13 cellular contexts compared by ENCODE assay signal in the genomic region with DNA sequence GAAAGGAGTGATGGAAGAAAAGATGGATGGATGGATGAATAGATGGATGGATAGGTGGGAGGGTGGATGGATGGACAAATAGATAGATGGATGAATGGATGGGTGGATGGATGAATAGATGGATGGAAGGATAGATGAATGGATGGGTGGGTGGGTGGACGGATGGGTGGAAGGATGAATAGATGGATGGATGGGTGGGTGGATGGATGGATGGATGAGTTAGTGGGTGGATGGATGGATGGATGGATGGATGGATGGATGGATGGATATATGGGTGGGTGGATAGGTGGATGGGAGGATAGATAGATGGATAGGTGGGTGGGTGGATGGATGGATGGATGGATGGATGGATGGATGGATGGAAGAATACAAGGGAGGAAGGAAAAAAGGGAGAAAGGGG.
DNase-seq lines count a peak whose midpoint lies in the region; ATAC-seq and TF ChIP-seq lines count a peak whose summit lies in the region.
"Had no signal": no experiment of that assay in that cellular context is flagged by ENCODE, and none has a peak within 500 bp of the region (broad histone marks: within the 10 kb centered on the region; RNA-seq: fewer than 3 reads in every experiment).

No MANE protein-coding gene starts in this region.

- H3K9me3 ChIP-seq in breast epithelium (no peaks in the 10 kb centered on the region), HEK293 (ENCODE audit: control insufficient read depth, insufficient read depth, low read depth, low read length) (no peaks in the 10 kb centered on the region)
- H3K9me3 ChIP-seq: HAP-1 had no signal

- H3K4me1 ChIP-seq in breast epithelium (no peaks in the 10 kb centered on the region), HEK293 (ENCODE audit: control insufficient read depth, insufficient read depth, low read length) (peaks cover 29% of the 10 kb centered on the region)
- H3K4me1 ChIP-seq: HAP-1 had no signal

- H3K27me3 ChIP-seq in breast epithelium: no peaks in the 10 kb centered on the region

- H3K36me3 Mint-ChIP-seq in MCF 10A (ENCODE audit: insufficient read depth, unreplicated experiment): peaks cover 6% of the 10 kb centered on the region
- peaks cover 8% of the 10 kb centered on the region for H3K36me3 Mint-ChIP-seq in central memory CD8-positive, alpha-beta T cell (ENCODE audit: insufficient read depth)

- no peak overlapping the region for H3K4me3 ChIP-seq in breast epithelium
- no peak overlapping the region for H3K4me3 ChIP-seq in HEK293 (ENCODE audit: low read depth, low read length)
- H3K4me3 ChIP-seq: HAP-1 had no signal

- H3K9me3 Mint-ChIP-seq in MCF 10A (ENCODE audit: unreplicated experiment): no peaks in the 10 kb centered on the region
- H3K9me3 Mint-ChIP-seq in central memory CD8-positive, alpha-beta T cell: peaks cover 6% of the 10 kb centered on the region
- H3K9me3 Mint-ChIP-seq: CD4-positive, alpha-beta memory T cell had no signal

- H3K27me3 Mint-ChIP-seq in MCF 10A (ENCODE audit: insufficient read depth, unreplicated experiment): no peaks in the 10 kb centered on the region
- no peaks in the 10 kb centered on the region for H3K27me3 Mint-ChIP-seq in central memory CD8-positive, alpha-beta T cell
- H3K27me3 Mint-ChIP-seq: CD4-positive, alpha-beta memory T cell had no signal

- no peak for TF ChIP-seq POLR2A in breast epithelium (IDR thresholded peaks at IDR 0.05)

- TF ChIP-seq CTCF in MCF 10A (IDR thresholded peaks at IDR 0.05; ENCODE audit: unreplicated experiment): no peak
- no peak for TF ChIP-seq CTCF in breast epithelium (IDR thresholded peaks at IDR 0.05)
- TF ChIP-seq CTCF in HEK293 (tag by site-specific recombination; IDR thresholded peaks at IDR 0.05): no peak

- peak overlapping the region; percentile 22 for H3K27ac Mint-ChIP-seq in MCF 10A (ENCODE audit: low read depth, unreplicated experiment)
- H3K27ac Mint-ChIP-seq in central memory CD8-positive, alpha-beta T cell (ENCODE audit: low read depth): peak overlapping the region; percentile 63

- no peak for ATAC-seq in central memory CD8-positive, alpha-beta T cell (replicated peaks; ENCODE audit: extremely low read depth, poor library complexity, severe bottlenecking)
- no peak for ATAC-seq in HG03108 (IDR thresholded peaks at IDR 0.05; ENCODE audit: unreplicated experiment)

- CTCF ChIA-PET in MCF 10A (lab: Yijun Ruan, JAX) (no interaction called here), HEK293 (lab: Yijun Ruan, JAX) (no interaction called here)

- H3K36me3 ChIP-seq in breast epithelium (no peaks in the 10 kb centered on the region), HEK293 (ENCODE audit: control insufficient read depth in 2 of 2, insufficient read depth in 1 of 2, low read length in 2 of 2) (no peaks in the 10 kb centered on the region; a peak in 1 of 3 replicates)
- H3K36me3 ChIP-seq: HAP-1 had no signal

- H3K4me3 Mint-ChIP-seq in MCF 10A (ENCODE audit: unreplicated experiment): no peak overlapping the region
- H3K4me3 Mint-ChIP-seq in central memory CD8-positive, alpha-beta T cell: no peak overlapping the region
- H3K4me3 Mint-ChIP-seq: CD4-positive, alpha-beta memory T cell had no signal

- no peak overlapping the region for H3K27ac ChIP-seq in breast epithelium
- no peak overlapping the region for H3K27ac ChIP-seq in HEK293 (ENCODE audit: extremely low read depth, low read depth, low read length)

- DNase-seq in MCF 10A (ENCODE audit: unreplicated experiment) (no peak), breast epithelium (ENCODE audit: low spot score in 2 of 2) (no peak), KG1 (lab: John Stamatoyannopoulos, UW) (no peak)
- DNase-seq in central memory CD8-positive, alpha-beta T cell (ENCODE audit: low spot score in 2 of 2): no peak
- DNase-seq: C1 segment of cervical spinal cord; CD4-positive, alpha-beta memory T cell; COR-L47; DMS153; DND-41; GOT3 had no signal

- BruUV-seq in MCF 10A (replicated peaks; lab: Mats Ljungman, UMichigan): no TSS peak

- peaks cover 38% of the 10 kb centered on the region for H3K4me1 Mint-ChIP-seq in MCF 10A (ENCODE audit: insufficient read depth, unreplicated experiment)
- H3K4me1 Mint-ChIP-seq in central memory CD8-positive, alpha-beta T cell: peaks cover 44% of the 10 kb centered on the region

- POLR2A ChIA-PET in MCF 10A (lab: Yijun Ruan, JAX): no interaction called here
- POLR2A ChIA-PET in HEK293 (lab: Yijun Ruan, JAX): no interaction called here

- intact Hi-C loops in MCF 10A (cut with micrococcal nuclease): no loop called here
- intact Hi-C loops in breast epithelium (cut with DNase I; ENCODE audit: low total_unique reads): no loop called here

TF ChIP-seq in HEK293, 187 proteins besides CTCF, POLR2A, EP300 and RAD21 (continues in another document):
- TF ChIP-seq, protein P1, sequence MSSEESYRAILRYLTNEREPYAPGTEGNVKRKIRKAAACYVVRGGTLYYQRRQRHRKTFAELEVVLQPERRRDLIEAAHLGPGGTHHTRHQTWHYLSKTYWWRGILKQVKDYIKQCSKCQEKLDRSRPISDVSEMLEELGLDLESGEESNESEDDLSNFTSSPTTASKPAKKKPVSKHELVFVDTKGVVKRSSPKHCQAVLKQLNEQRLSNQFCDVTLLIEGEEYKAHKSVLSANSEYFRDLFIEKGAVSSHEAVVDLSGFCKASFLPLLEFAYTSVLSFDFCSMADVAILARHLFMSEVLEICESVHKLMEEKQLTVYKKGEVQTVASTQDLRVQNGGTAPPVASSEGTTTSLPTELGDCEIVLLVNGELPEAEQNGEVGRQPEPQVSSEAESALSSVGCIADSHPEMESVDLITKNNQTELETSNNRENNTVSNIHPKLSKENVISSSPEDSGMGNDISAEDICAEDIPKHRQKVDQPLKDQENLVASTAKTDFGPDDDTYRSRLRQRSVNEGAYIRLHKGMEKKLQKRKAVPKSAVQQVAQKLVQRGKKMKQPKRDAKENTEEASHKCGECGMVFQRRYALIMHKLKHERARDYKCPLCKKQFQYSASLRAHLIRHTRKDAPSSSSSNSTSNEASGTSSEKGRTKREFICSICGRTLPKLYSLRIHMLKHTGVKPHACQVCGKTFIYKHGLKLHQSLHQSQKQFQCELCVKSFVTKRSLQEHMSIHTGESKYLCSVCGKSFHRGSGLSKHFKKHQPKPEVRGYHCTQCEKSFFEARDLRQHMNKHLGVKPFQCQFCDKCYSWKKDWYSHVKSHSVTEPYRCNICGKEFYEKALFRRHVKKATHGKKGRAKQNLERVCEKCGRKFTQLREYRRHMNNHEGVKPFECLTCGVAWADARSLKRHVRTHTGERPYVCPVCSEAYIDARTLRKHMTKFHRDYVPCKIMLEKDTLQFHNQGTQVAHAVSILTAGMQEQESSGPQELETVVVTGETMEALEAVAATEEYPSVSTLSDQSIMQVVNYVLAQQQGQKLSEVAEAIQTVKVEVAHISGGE (tag by site-specific recombination; conservative IDR thresholded peaks at IDR 0.05; ENCODE audit: low read depth): no peak
- TF ChIP-seq ZNF626 (tag by site-specific recombination; IDR thresholded peaks at IDR 0.05): no peak
- no peak for TF ChIP-seq ZNF433 (tag by site-specific recombination; IDR thresholded peaks at IDR 0.05; ENCODE audit: low read depth)
- no peak for TF ChIP-seq ZNF596 (tag by site-specific recombination; IDR thresholded peaks at IDR 0.05)
- no peak for TF ChIP-seq ZNF561 (tag by site-specific recombination; IDR thresholded peaks at IDR 0.05; ENCODE audit: borderline replicate concordance)
- TF ChIP-seq ZNF843 (tag by site-specific recombination; IDR thresholded peaks at IDR 0.05): no peak
- 0 out of 2 replicates have a peak, but pooled peaks have one; percentile 57 for TF ChIP-seq ZNF747 (tag by site-specific recombination; IDR thresholded peaks at IDR 0.05)
- TF ChIP-seq ZNF23 (tag by site-specific recombination; IDR thresholded peaks at IDR 0.05; ENCODE audit: borderline replicate concordance): no peak
- no peak for TF ChIP-seq ZNF239 (tag by site-specific recombination; IDR thresholded peaks at IDR 0.05)
- peak; percentile 100 for TF ChIP-seq ZNF366 (tag by site-specific recombination; conservative IDR thresholded peaks at IDR 0.05)
- TF ChIP-seq, protein P2, sequence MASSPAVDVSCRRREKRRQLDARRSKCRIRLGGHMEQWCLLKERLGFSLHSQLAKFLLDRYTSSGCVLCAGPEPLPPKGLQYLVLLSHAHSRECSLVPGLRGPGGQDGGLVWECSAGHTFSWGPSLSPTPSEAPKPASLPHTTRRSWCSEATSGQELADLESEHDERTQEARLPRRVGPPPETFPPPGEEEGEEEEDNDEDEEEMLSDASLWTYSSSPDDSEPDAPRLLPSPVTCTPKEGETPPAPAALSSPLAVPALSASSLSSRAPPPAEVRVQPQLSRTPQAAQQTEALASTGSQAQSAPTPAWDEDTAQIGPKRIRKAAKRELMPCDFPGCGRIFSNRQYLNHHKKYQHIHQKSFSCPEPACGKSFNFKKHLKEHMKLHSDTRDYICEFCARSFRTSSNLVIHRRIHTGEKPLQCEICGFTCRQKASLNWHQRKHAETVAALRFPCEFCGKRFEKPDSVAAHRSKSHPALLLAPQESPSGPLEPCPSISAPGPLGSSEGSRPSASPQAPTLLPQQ (tag by site-specific recombination; IDR thresholded peaks at IDR 0.05): no peak
- TF ChIP-seq ZFHX2 (tag by site-specific recombination; conservative IDR thresholded peaks at IDR 0.05): peak; percentile 77
- no peak for TF ChIP-seq ZNF837 (tag by site-specific recombination; IDR thresholded peaks at IDR 0.05)
- no peak for TF ChIP-seq ZNF184 (tag by site-specific recombination; IDR thresholded peaks at IDR 0.05)
- no peak for TF ChIP-seq ZNF473 (tag by site-specific recombination; IDR thresholded peaks at IDR 0.05)
- TF ChIP-seq ZNF600 (tag by site-specific recombination; IDR thresholded peaks at IDR 0.05): no peak
- TF ChIP-seq ZNF530 (tag by site-specific recombination; IDR thresholded peaks at IDR 0.05; ENCODE audit: low read depth): no peak
